ENCODE assay signal across 7 cellular contexts in the genomic region with DNA sequence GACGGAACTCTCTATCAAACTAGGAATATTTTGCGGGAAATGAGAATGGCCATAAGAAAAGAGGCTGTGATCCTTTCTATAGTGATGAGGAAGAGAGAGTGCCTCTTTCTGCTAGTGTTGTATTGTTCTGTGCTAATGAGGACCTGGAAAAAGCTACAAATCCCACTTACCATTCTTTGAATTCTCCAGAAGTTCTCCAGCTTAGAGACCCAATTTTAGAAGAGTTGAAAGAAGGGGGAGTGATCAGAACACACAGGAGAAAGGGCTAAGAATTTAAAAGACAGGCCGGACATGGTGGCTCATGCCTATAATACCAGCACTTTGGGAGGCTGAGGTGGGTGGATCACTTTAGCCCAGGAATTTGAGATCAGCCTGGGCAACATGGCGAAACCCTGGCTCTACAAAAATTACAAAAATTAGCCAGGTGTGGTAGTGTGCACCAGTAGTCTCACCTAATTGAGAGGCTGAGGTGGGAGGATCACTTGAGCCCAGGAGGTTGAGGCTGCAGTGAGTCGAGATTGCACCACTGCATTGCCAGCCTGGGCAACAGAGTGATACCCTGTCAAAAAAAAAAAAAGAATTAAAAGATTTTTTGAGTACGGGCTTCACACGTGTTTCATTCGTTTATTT.
"Had no signal": no experiment of that assay in that cellular context is flagged by ENCODE, and none has a peak within 500 bp of the region (broad histone marks: within the 10 kb centered on the region; RNA-seq: fewer than 3 reads in every experiment).

No MANE protein-coding gene starts in this region.

- H3K36me3 Mint-ChIP-seq: IgD-negative memory B cell had no signal

- H3K4me3 Mint-ChIP-seq: GM23338, H9, IgD-negative memory B cell had no signal

- H3K27ac Mint-ChIP-seq: GM23338, H9, IgD-negative memory B cell had no signal

- H2AFZ ChIP-seq: GM23338 had no signal

- H3K4me3 ChIP-seq: GM23338 had no signal

- H3K27ac ChIP-seq: HL-60 had no signal

- H3K4me1 Mint-ChIP-seq: GM23338, IgD-negative memory B cell had no signal

- DNase-seq: H9, HCEC 1CT, KBM-7 had no signal

- H3K4me2 ChIP-seq: GM23338 had no signal

- H3K9me3 Mint-ChIP-seq: GM23338, H9 had no signal

- ATAC-seq: GM23338, HepG2 had no signal
